In genomic region chr6:84916704-84917103, GRCh38 we compare ENCODE assay signal across 27 cellular contexts.
"Had no signal": no experiment of that assay in that cellular context is flagged by ENCODE, and none has a peak within 500 bp of the region (broad histone marks: within the 10 kb centered on the region; RNA-seq: fewer than 3 reads in every experiment).

No MANE protein-coding gene starts in this region.

- FAIRE-seq: urothelium cell line had no signal

- H3K36me3 ChIP-seq: stomach, suprapubic skin, thoracic aorta, thyroid gland, tibial artery, tibial nerve, transverse colon, upper lobe of left lung, upper lobe of right lung, uterus, vagina had no signal

- H3K27me3 ChIP-seq: stomach, suprapubic skin, testis, thyroid gland, tibial artery, tibial nerve, transverse colon, upper lobe of left lung, upper lobe of right lung, uterus, vagina had no signal

- H3K27ac ChIP-seq: stomach, suprapubic skin, testis, thoracic aorta, thyroid gland, tibial artery, tibial nerve, transverse colon, upper lobe of left lung, upper lobe of right lung, uterus, vagina had no signal

- H3K9me3 ChIP-seq: stomach, suprapubic skin, testis, thoracic aorta, thyroid gland, tibial artery, tibial nerve, transverse colon, upper lobe of left lung, upper lobe of right lung, uterus, vagina had no signal

- ATAC-seq: stimulated activated effector memory CD8-positive, alpha-beta T cell treated with anti-CD3 and anti-CD28 coated beads, Interleukin-12 subunit alpha, Interleukin-12 subunit beta, amount 100 ng/mL, for 72 hours; stimulated activated memory B cell treated with anti-CD40 and anti-IgM and Interleukin-4, amounts not matched to agents 10 μg/mL and 1 μg/mL and 100 μg/mL, for 72 hours; stimulated activated naive B cell treated with anti-CD40 and anti-IgM and Interleukin-4, amounts not matched to agents 10 μg/mL and 1 μg/mL and 100 μg/mL, for 72 hours; stimulated activated naive CD8-positive, alpha-beta T cell treated with anti-CD3 and anti-CD28 coated beads, Interleukin-15, amount 100 ng/mL, for 72 hours; stimulated activated naive CD8-positive, alpha-beta T cell treated with anti-CD3 and anti-CD28 coated beads, Interleukin-15, Interleukin-2, amounts not matched to agents 100 U/mL and 50 U/mL, for 24 hours; upper lobe of right lung had no signal

- DNase-seq: stimulated activated CD4-positive, alpha-beta T cell treated with anti-CD3 and anti-CD28 coated beads, Interleukin-2, amount 100 ng/mL, for 48 hours; stimulated activated CD4-positive, alpha-beta T cell treated with anti-CD3 and anti-CD28 coated beads, Interleukin-4, amount 100 ng/mL, for 1 hour; stimulated activated CD4-positive, alpha-beta T cell treated with anti-CD3 and anti-CD28 coated beads, Interleukin-4, amount 100 ng/mL, for 24 hours; stimulated activated CD4-positive, alpha-beta T cell treated with anti-CD3 and anti-CD28 coated beads, Interleukin-4, amount 100 ng/mL, for 4 hours; stimulated activated CD8-positive, alpha-beta memory T cell treated with anti-CD3 and anti-CD28 coated beads, Interleukin-4, amount 100 ng/mL, for 48 hours; stimulated activated naive B cell treated with anti-CD40 and anti-IgM and Interleukin-4, amounts not matched to agents 10 μg/mL and 1 μg/mL and 100 μg/mL, for 72 hours; stimulated activated naive CD4-positive, alpha-beta T cell; stimulated activated naive CD4-positive, alpha-beta T cell treated with Interleukin-2 at 50 U/mL for 16 hours; stimulated activated naive CD8-positive, alpha-beta T cell treated with anti-CD3 and anti-CD28 coated beads, Interleukin-15, amount 100 ng/mL, for 72 hours; stimulated activated naive CD8-positive, alpha-beta T cell treated with anti-CD3 and anti-CD28 coated beads, Interleukin-15, Interleukin-2, amounts not matched to agents 100 U/mL and 50 U/mL, for 24 hours; stomach; substantia nigra; testis; thyroid gland; tibial artery; transverse colon; trophoblast cell; upper lobe of left lung; upper lobe of right lung; uterus had no signal

- H3K4me1 ChIP-seq: stomach, suprapubic skin, testis, thyroid gland, tibial artery, tibial nerve, transverse colon, upper lobe of left lung, upper lobe of right lung, uterus, vagina had no signal

- H3K4me3 ChIP-seq: stomach, suprapubic skin, testis, thoracic aorta, thyroid gland, tibial artery, tibial nerve, transverse colon, upper lobe of left lung, upper lobe of right lung, uterus, vagina had no signal
